15 cellular contexts compared by ENCODE assay signal in the genomic region with DNA sequence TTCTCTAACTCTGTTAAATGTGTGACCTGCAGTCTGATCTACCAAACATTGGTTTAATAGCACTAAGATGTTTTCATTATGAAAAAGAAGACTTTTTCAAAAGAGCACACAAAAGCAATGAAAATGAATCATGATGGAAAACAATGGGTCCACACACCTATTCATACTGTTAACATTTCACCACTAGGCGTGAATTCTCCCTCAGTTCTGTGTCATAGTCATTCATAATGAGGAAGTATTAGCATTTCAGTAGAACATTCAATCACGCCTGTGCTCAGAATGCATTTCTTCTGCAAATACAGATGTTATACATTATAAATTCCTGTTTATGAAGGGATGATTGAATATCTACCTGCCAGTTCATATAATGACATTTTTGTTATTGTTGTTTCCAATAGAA. TPM values are rescaled to one million over a fixed set of nuclear protein-coding genes. Genes with fewer than 3 reads are reported as not detected.
DNase-seq lines count a peak whose midpoint lies in the region; ATAC-seq, FAIRE-seq and TF ChIP-seq lines count a peak whose summit lies in the region.
"Had no signal": no experiment of that assay in that cellular context is flagged by ENCODE, and none has a peak within 500 bp of the region (broad histone marks: within the 10 kb centered on the region; RNA-seq: fewer than 3 reads in every experiment).

No MANE protein-coding gene starts in this region.

- H2BK120ac ChIP-seq in H9 (ENCODE audit: low read depth, low read length, poor library complexity, severe bottlenecking), result no peak overlapping the region

- DNase-seq in H9, result no peak
- DNase-seq in Kasumi-1 (lab: John Stamatoyannopoulos, UW), result peak; percentile 49 to 63
- DNase-seq in astrocyte (ENCODE audit: low read depth), result no peak
- DNase-seq in neural crest cell (ENCODE audit: low read depth, low spot score), result no peak
- DNase-seq in left lobe of liver (ENCODE audit: low spot score), result no peak
- DNase-seq in NCI-H2107 (lab: John Stamatoyannopoulos, UW), result no peak
- DNase-seq: activated B cell treated with CpG ODN at 0.5 μM for 24 hours, heart left ventricle, NCI-H2029, SK-N-SH had no signal

- H3K4me2 ChIP-seq in H9 (ENCODE audit: insufficient read depth, insufficient read length, low read length) (no peak overlapping the region), astrocyte (ENCODE audit: low read length) (no peak overlapping the region)

- no peak overlapping the region for H3K23ac ChIP-seq in H9 (ENCODE audit: insufficient read length, low read depth, low read length)

- no CpG with 5 or more reads among the region's 2 CpGs for WGBS in H9 (ENCODE audit: extremely low coverage, insufficient read length, low lambda C conversion rate)
- 81 to 89% methylated on average over 2 of the region's 2 CpGs for WGBS in gastroesophageal sphincter (ENCODE audit: low coverage in 1 of 2), 2 donors

- peaks cover 3 to 7% (median 7%) of the 10 kb centered on the region in 3 experiments for H3K36me3 Mint-ChIP-seq in H9 (ENCODE audit: insufficient read depth in 1 of 3, low read depth in 3 of 3)
- no peaks in the 10 kb centered on the region for H3K36me3 Mint-ChIP-seq in astrocyte (ENCODE audit: low read depth, unreplicated experiment)
- peaks cover 2% of the 10 kb centered on the region for H3K36me3 Mint-ChIP-seq in neural crest cell (ENCODE audit: low read depth)

- no peak overlapping the region for H2BK15ac ChIP-seq in H9 (ENCODE audit: low read depth, low read length)

- no peak overlapping the region for H4K8ac ChIP-seq in H9 (replicated peaks; ENCODE audit: insufficient read length, low read depth, low read length)

- H3K9me3 Mint-ChIP-seq in H9 (peaks cover 0 to 3% of the 10 kb centered on the region in 2 experiments; a peak in 2 of 5 replicates), astrocyte (ENCODE audit: unreplicated experiment) (no peaks in the 10 kb centered on the region), neural crest cell (peaks cover 2% of the 10 kb centered on the region)
- H3K9me3 Mint-ChIP-seq: activated B cell treated with CpG ODN at 0.5 μM for 24 hours, IgD-negative memory B cell had no signal

- H3K27ac ChIP-seq in H9 (ENCODE audit: insufficient read length, low read depth, low read length), result no peak overlapping the region
- no peak overlapping the region for H3K27ac ChIP-seq in astrocyte (ENCODE audit: low read depth, low read length)
- H3K27ac ChIP-seq in gastroesophageal sphincter, result peak overlapping the region in 1 of 4 donors; percentile 65
- H3K27ac ChIP-seq: C4-2B, skin epidermis had no signal

- H2AK5ac ChIP-seq in H9 (ENCODE audit: insufficient read length, low read length), result no peak overlapping the region

- H2BK12ac ChIP-seq in H9 (ENCODE audit: insufficient read length, low read depth, low read length), result no peak overlapping the region

- H3K4me1 Mint-ChIP-seq in H9 (peaks cover 42 to 49% of the 10 kb centered on the region in 2 experiments), astrocyte (ENCODE audit: low read depth, unreplicated experiment) (peaks cover 40% of the 10 kb centered on the region), neural crest cell (peaks cover 30% of the 10 kb centered on the region)
- H3K4me1 Mint-ChIP-seq: activated B cell treated with CpG ODN at 0.5 μM for 24 hours, IgD-negative memory B cell had no signal

- H3K27me3 ChIP-seq in H9 (ENCODE audit: insufficient read depth, low read length) (no peaks in the 10 kb centered on the region), astrocyte (ENCODE audit: insufficient read depth, low read length) (no peaks in the 10 kb centered on the region), gastroesophageal sphincter (no peaks in the 10 kb centered on the region)
- H3K27me3 ChIP-seq: heart left ventricle had no signal

- TF ChIP-seq CTCF in H9 (conservative IDR thresholded peaks at IDR 0.05) (peak; percentile 22; the same call in 1 of the 3 replicates), astrocyte (IDR thresholded peaks at IDR 0.05; ENCODE audit: insufficient read depth, low read depth, low read length) (peak; percentile 5), neural crest cell (conservative IDR thresholded peaks at IDR 0.05) (peak; percentile 39), gastroesophageal sphincter (IDR thresholded peaks at IDR 0.05) (no peak)

- peaks cover 2% of the 10 kb centered on the region; the same call in 1 of the 2 replicates for H3K4me1 ChIP-seq in H9 (ENCODE audit: insufficient read depth, low read length)
- H3K4me1 ChIP-seq in astrocyte (ENCODE audit: insufficient read depth, low read length), result peaks cover 23% of the 10 kb centered on the region
- peaks cover 6 to 67% (median 6%) of the 10 kb centered on the region in 3 donors for H3K4me1 ChIP-seq in gastroesophageal sphincter

- no peak overlapping the region for H4K5ac ChIP-seq in H9 (ENCODE audit: insufficient read length, low read depth, low read length)

- no peaks in the 10 kb centered on the region for H3K23me2 ChIP-seq in H9 (ENCODE audit: insufficient read length, low read depth, low read length, poor library complexity, severe bottlenecking)

- no peak overlapping the region for H4K91ac ChIP-seq in H9 (ENCODE audit: insufficient read length, low read depth, low read length)

- no peaks in the 10 kb centered on the region for H4K20me1 ChIP-seq in H9 (ENCODE audit: control insufficient read depth, insufficient read depth, insufficient read length)
- H4K20me1 ChIP-seq in astrocyte (ENCODE audit: insufficient read depth, low read length), result no peaks in the 10 kb centered on the region

- H3K18ac ChIP-seq in H9 (ENCODE audit: insufficient read length, low read depth, low read length), result no peak overlapping the region

- FAIRE-seq in astrocyte (lab: Jason Lieb, UNC), result peak; percentile 20

- H3T11ph ChIP-seq in H9 (ENCODE audit: low read length), result no peak overlapping the region

- H3K4me3 ChIP-seq in astrocyte (ENCODE audit: insufficient read depth, low read depth, low read length), result no peak overlapping the region
- no peak overlapping the region for H3K4me3 ChIP-seq in gastroesophageal sphincter
- H3K4me3 ChIP-seq: heart left ventricle, skin epidermis had no signal

- TF ChIP-seq POLR2A in gastroesophageal sphincter (IDR thresholded peaks at IDR 0.05), result no peak

- ATAC-seq in gastroesophageal sphincter (no peak), left lobe of liver (no peak)
- ATAC-seq: heart left ventricle had no signal

- no peak overlapping the region for H3K9ac ChIP-seq in H9 (ENCODE audit: extremely low read depth, insufficient read length, low read length)
- no peak overlapping the region for H3K9ac ChIP-seq in astrocyte (ENCODE audit: low read length)
- H3K9ac ChIP-seq: SK-N-SH had no signal

- H3K79me1 ChIP-seq in H9 (ENCODE audit: insufficient read depth, low read depth, low read length, poor library complexity, severe bottlenecking), result no peaks in the 10 kb centered on the region

- H3K27ac Mint-ChIP-seq in H9 (peak overlapping the region in 2 of 3 experiments; percentile 11 to 76; a peak in 2 of 7 replicates), astrocyte (ENCODE audit: unreplicated experiment) (no peak overlapping the region), neural crest cell (ENCODE audit: unreplicated experiment) (no peak overlapping the region)
- H3K27ac Mint-ChIP-seq: activated B cell treated with CpG ODN at 0.5 μM for 24 hours, brain, IgD-negative memory B cell had no signal

- no peak overlapping the region for H3K4me3 Mint-ChIP-seq in H9
- H3K4me3 Mint-ChIP-seq in astrocyte (ENCODE audit: unreplicated experiment), result no peak overlapping the region
- no peak overlapping the region for H3K4me3 Mint-ChIP-seq in neural crest cell
- H3K4me3 Mint-ChIP-seq: activated B cell treated with CpG ODN at 0.5 μM for 24 hours, IgD-negative memory B cell had no signal

- no peaks in the 10 kb centered on the region for H3K27me3 Mint-ChIP-seq in H9 (ENCODE audit: low read depth)
- no peaks in the 10 kb centered on the region for H3K27me3 Mint-ChIP-seq in astrocyte (ENCODE audit: low read depth, unreplicated experiment)
- H3K27me3 Mint-ChIP-seq in neural crest cell (ENCODE audit: low read depth), result no peaks in the 10 kb centered on the region
- H3K27me3 Mint-ChIP-seq: activated B cell treated with CpG ODN at 0.5 μM for 24 hours, brain had no signal

- no peak overlapping the region for H2BK5ac ChIP-seq in H9 (ENCODE audit: insufficient read length, low read length)

- TF ChIP-seq EP300 in gastroesophageal sphincter (IDR thresholded peaks at IDR 0.05), result no peak

- H2BK20ac ChIP-seq in H9 (ENCODE audit: low read depth, low read length, poor library complexity, severe bottlenecking), result no peak overlapping the region

- H3K36me3 ChIP-seq in astrocyte (ENCODE audit: insufficient read depth, low read length), result no peaks in the 10 kb centered on the region
- no peaks in the 10 kb centered on the region for H3K36me3 ChIP-seq in gastroesophageal sphincter

- H3K79me2 ChIP-seq in H9 (ENCODE audit: insufficient read depth, low read length) (no peaks in the 10 kb centered on the region), astrocyte (ENCODE audit: insufficient read depth, low read length) (no peaks in the 10 kb centered on the region)

- H3K14ac ChIP-seq in H9 (ENCODE audit: insufficient read depth, low read length), result no peak overlapping the region

- H3K56ac ChIP-seq in H9 (ENCODE audit: insufficient read length, low read depth, low read length), result no peak overlapping the region

- no peak overlapping the region for H2AFZ ChIP-seq in H9 (ENCODE audit: low read length)
- no peak overlapping the region for H2AFZ ChIP-seq in astrocyte (ENCODE audit: low read depth, low read length)

- H3K9me3 ChIP-seq in H9 (ENCODE audit: control insufficient read depth, low read depth, low read length), result no peaks in the 10 kb centered on the region
- no peaks in the 10 kb centered on the region for H3K9me3 ChIP-seq in astrocyte (ENCODE audit: insufficient read depth, low read depth, low read length)
- no peaks in the 10 kb centered on the region for H3K9me3 ChIP-seq in gastroesophageal sphincter
- H3K9me3 ChIP-seq: heart left ventricle, SK-N-SH had no signal

- no peak overlapping the region for H3K4ac ChIP-seq in H9 (ENCODE audit: low read depth, low read length)

RNA-seq across cellular contexts. Expression of gene EIF4E3, which starts 35.9 kb away (rescaled TPM):
- total RNA-seq in H9 (2021) (12.9 and 13.1 TPM in 2 replicates), astrocyte (3.5 and 4.2 TPM in 2 replicates), neural crest cell (8.9 TPM in 2 replicates), gastroesophageal sphincter (10 to 100 TPM; 28.8 to 55.8 (median 41.6) TPM), left lobe of liver (7.6 TPM)

Comparison
In these comparisons a context has a peak if more than half of its experiments do, and no peak if none do; other contexts are left out.
1. DNase-seq: peak in Kasumi-1 (2 of 2); none in H9 (single experiment), astrocyte (single experiment), neural crest cell (single experiment), left lobe of liver (single experiment) and NCI-H2107 (single experiment).
2. H3K27ac Mint-ChIP-seq: peak in H9 (2 of 3); none in astrocyte (single experiment) and neural crest cell (single experiment).
3. CTCF ChIP-seq: peak in H9 (single experiment), astrocyte (single experiment) and neural crest cell (single experiment); none in gastroesophageal sphincter (0 of 4).